ENCODE assay signal across 1 cellular context in the genomic region with DNA sequence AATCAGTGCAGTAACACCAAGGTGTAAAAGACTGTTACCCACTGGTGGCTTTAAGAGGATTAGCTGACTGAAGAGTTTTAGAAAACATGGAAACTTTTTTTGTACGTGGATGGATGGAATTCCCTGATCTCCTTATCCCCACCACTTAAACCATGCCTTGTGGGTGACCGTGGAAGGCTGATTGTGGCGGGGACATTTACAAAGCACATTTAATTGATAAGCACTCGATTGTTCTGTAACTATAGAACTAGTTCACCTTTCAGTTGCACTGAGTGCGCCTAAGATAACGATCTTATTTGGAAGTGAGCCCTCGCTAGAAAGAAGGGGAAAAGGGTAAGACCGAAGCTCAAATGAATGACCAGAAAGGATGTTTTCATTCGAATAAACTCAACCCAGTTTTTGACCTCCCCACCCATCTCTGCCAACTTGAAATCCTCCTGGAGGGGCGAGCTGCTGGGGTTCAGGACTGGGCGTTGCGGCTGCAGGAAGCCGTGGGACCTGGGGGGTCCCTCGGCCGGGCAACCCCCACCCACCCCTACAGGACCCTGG.
TF ChIP-seq lines count a peak whose summit lies in the region.

No MANE protein-coding gene starts in this region.

TF ChIP-seq in H1, 55 proteins besides CTCF, POLR2A, EP300 and RAD21 (continued from another document):
- TF ChIP-seq CHD7 (IDR thresholded peaks at IDR 0.05; ENCODE audit: insufficient replicate concordance, low read length) (no peak), SIN3A (conservative IDR thresholded peaks at IDR 0.05 in 1 of 2, IDR thresholded peaks at IDR 0.05 in 1 of 2; ENCODE audit: low read depth in 1 of 2, low read length in 2 of 2) (peak in 1 of 2 experiments; percentile 39; a peak in 1 of 4 replicates), BACH1 (IDR thresholded peaks at IDR 0.05; ENCODE audit: low read length) (no peak)
- TF ChIP-seq, protein P1, sequence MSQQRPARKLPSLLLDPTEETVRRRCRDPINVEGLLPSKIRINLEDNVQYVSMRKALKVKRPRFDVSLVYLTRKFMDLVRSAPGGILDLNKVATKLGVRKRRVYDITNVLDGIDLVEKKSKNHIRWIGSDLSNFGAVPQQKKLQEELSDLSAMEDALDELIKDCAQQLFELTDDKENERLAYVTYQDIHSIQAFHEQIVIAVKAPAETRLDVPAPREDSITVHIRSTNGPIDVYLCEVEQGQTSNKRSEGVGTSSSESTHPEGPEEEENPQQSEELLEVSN (IDR thresholded peaks at IDR 0.05), result no peak
